Comparison of ENCODE assay signal across 1 cellular context in the genomic region with DNA sequence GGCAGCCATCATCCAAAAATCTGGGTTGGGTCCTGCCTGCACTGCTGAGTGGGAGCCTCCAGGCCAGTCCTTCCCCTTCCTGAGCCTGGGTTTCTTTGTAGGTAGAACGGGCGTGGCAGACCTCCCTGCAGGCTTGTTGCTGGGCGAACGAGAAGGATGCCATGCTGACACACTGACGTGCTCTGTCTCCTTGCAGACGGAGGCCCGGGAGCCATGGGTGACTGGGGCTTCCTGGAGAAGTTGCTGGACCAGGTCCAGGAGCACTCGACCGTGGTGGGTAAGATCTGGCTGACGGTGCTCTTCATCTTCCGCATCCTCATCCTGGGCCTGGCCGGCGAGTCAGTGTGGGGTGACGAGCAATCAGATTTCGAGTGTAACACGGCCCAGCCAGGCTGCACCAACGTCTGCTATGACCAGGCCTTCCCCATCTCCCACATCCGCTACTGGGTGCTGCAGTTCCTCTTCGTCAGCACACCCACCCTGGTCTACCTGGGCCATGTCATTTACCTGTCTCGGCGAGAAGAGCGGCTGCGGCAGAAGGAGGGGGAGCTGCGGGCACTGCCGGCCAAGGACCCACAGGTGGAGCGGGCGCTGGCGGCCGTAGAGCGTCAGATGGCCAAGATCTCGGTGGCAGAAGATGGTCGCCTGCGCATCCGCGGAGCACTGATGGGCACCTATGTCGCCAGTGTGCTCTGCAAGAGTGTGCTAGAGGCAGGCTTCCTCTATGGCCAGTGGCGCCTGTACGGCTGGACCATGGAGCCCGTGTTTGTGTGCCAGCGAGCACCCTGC.
TF ChIP-seq lines count a peak whose summit lies in the region.

No MANE protein-coding gene starts in this region.

TF ChIP-seq in H1, 55 proteins besides CTCF, POLR2A, EP300 and RAD21:
- TF ChIP-seq RNF2 (IDR thresholded peaks at IDR 0.05; ENCODE audit: borderline replicate concordance, low read depth, low read length, missing control alignments, poor library complexity, severe bottlenecking), result no peak
- TF ChIP-seq NRF1 (IDR thresholded peaks at IDR 0.05; ENCODE audit: low read depth, low read length), result no peak
- TF ChIP-seq EGR1 (IDR thresholded peaks at IDR 0.05; ENCODE audit: borderline replicate concordance, low read depth, low read length), result no peak
- no peak for TF ChIP-seq BCL11A (IDR thresholded peaks at IDR 0.05; ENCODE audit: low read depth in 2 of 2, low read length in 2 of 2)
- TF ChIP-seq ATF3 (IDR thresholded peaks at IDR 0.05; ENCODE audit: insufficient read depth, low read depth, low read length), result no peak
- no peak for TF ChIP-seq CREB1 (IDR thresholded peaks at IDR 0.05)
- TF ChIP-seq KDM4A (IDR thresholded peaks at IDR 0.05; ENCODE audit: low read depth, low read length, severe bottlenecking), result no peak
- no peak for TF ChIP-seq SUZ12 (IDR thresholded peaks at IDR 0.05; ENCODE audit: low read length)
- no peak for TF ChIP-seq JUND (IDR thresholded peaks at IDR 0.05; ENCODE audit: low read length)
- TF ChIP-seq, protein P1, sequence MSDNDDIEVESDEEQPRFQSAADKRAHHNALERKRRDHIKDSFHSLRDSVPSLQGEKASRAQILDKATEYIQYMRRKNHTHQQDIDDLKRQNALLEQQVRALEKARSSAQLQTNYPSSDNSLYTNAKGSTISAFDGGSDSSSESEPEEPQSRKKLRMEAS (IDR thresholded peaks at IDR 0.05), result no peak
- no peak for TF ChIP-seq FOSL1 (IDR thresholded peaks at IDR 0.05; ENCODE audit: insufficient read depth, low read depth, low read length)
- no peak for TF ChIP-seq SP4 (IDR thresholded peaks at IDR 0.05; ENCODE audit: low read length)
- TF ChIP-seq POU5F1 (IDR thresholded peaks at IDR 0.05; ENCODE audit: low read depth, low read length), result no peak
- TF ChIP-seq SIRT6 (IDR thresholded peaks at IDR 0.05; ENCODE audit: low read length), result no peak
- TF ChIP-seq, protein P2, sequence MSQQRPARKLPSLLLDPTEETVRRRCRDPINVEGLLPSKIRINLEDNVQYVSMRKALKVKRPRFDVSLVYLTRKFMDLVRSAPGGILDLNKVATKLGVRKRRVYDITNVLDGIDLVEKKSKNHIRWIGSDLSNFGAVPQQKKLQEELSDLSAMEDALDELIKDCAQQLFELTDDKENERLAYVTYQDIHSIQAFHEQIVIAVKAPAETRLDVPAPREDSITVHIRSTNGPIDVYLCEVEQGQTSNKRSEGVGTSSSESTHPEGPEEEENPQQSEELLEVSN (IDR thresholded peaks at IDR 0.05), result no peak
- TF ChIP-seq, protein P3, sequence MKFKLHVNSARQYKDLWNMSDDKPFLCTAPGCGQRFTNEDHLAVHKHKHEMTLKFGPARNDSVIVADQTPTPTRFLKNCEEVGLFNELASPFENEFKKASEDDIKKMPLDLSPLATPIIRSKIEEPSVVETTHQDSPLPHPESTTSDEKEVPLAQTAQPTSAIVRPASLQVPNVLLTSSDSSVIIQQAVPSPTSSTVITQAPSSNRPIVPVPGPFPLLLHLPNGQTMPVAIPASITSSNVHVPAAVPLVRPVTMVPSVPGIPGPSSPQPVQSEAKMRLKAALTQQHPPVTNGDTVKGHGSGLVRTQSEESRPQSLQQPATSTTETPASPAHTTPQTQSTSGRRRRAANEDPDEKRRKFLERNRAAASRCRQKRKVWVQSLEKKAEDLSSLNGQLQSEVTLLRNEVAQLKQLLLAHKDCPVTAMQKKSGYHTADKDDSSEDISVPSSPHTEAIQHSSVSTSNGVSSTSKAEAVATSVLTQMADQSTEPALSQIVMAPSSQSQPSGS (IDR thresholded peaks at IDR 0.05; ENCODE audit: low read length), result no peak
- no peak for TF ChIP-seq NANOG (IDR thresholded peaks at IDR 0.05; ENCODE audit: insufficient read depth, low read depth, low read length, poor library complexity, severe bottlenecking)
